ENCODE assay signal across 8 cellular contexts in genomic region chr16:10180771-10181163, GRCh38. TPM values are rescaled to one million over a fixed set of nuclear protein-coding genes. Genes with fewer than 3 reads are reported as not detected.
DNase-seq lines count a peak whose midpoint lies in the region; ATAC-seq, FAIRE-seq and TF ChIP-seq lines count a peak whose summit lies in the region.

No MANE protein-coding gene starts in this region.

- H3K27me3 ChIP-seq in BJ (ENCODE audit: control insufficient read depth, insufficient read depth, low read length): peaks cover 22% of the 10 kb centered on the region

- no peak for FAIRE-seq in urothelium cell line (lab: Jason Lieb, UNC)

- H3K36me3 ChIP-seq in BJ (ENCODE audit: control insufficient read depth, insufficient read depth, low read length): no peaks in the 10 kb centered on the region

- no peak overlapping the region for H3K4me3 ChIP-seq in BJ (ENCODE audit: low read depth, low read length)

- no peak overlapping the region for H3K27ac Mint-ChIP-seq in memory B cell

- peak overlapping the region; percentile 77 for H3K4me3 Mint-ChIP-seq in memory B cell

- H3K9me3 Mint-ChIP-seq in memory B cell: no peaks in the 10 kb centered on the region

- no peak for DNase-seq in BJ (ENCODE audit: low read depth)
- DNase-seq in KBM-7: peak; percentile 51
- peak; percentile 52 for DNase-seq in cerebellar cortex (ENCODE audit: low spot score)
- peak; percentile 18 to 34 for DNase-seq in memory B cell (ENCODE audit: low spot score in 2 of 2)
- DNase-seq in urothelium cell line (ENCODE audit: low spot score): peak; percentile 31
- no peak for DNase-seq in DMS79 treated with DMSO at 0.1 percent for 48 hours (lab: John Stamatoyannopoulos, UW)

- POLR2A ChIA-PET in BJ (lab: Charles Lee): no interaction called here

- CTCF ChIA-PET in BJ (lab: Yijun Ruan, JAX): interaction anchor here (0.5 to 2.9 kb wide), 12 partner anchors 10 to 1042 kb away, joined by 3 to 17 read pairs (median 3); no protein-coding TSS in a partner anchor

- H3K4me1 Mint-ChIP-seq in memory B cell: peaks cover 12% of the 10 kb centered on the region

- peaks cover 2% of the 10 kb centered on the region for H3K36me3 Mint-ChIP-seq in memory B cell

- peak; percentile 51 for ATAC-seq in memory B cell (ENCODE audit: low read depth)
- no peak for ATAC-seq in GM21723 (IDR thresholded peaks at IDR 0.05; ENCODE audit: unreplicated experiment)
- no peak for ATAC-seq in GM21526 (IDR thresholded peaks at IDR 0.05; ENCODE audit: low FRiP score, unreplicated experiment)

- TF ChIP-seq CTCF in BJ (IDR thresholded peaks at IDR 0.05; ENCODE audit: insufficient read depth, low read depth, low read length): peak; percentile 48

- in situ Hi-C loops in KBM-7 (cut with MboI; ENCODE audit: low pct_unique_long_range_greater_than_20kb, low sequenced_read_pairs): no loop called here

- peaks cover 23% of the 10 kb centered on the region for H3K27me3 Mint-ChIP-seq in memory B cell

RNA-seq across cellular contexts. Expression of gene GRIN2A, which starts 1.5 kb away (rescaled TPM):
- polyA plus RNA-seq in BJ (2011; rRNA removed): 0.04 TPM in 1 of 2 replicates, not detected in the other
- polyA minus RNA-seq in BJ (2011; rRNA and poly(A)+ RNA removed): 0.05 TPM in 1 of 2 replicates, not detected in the other

Comparison
In these comparisons a context has a peak if more than half of its experiments do, and no peak if none do; other contexts are left out.
1. DNase-seq: peak in KBM-7 (single experiment), cerebellar cortex (single experiment), memory B cell (2 of 2) and urothelium cell line (single experiment); none in BJ (single experiment) and DMS79 treated with DMSO at 0.1 percent for 48 hours (single experiment).